ENCODE assay signal across 3 cellular contexts in the genomic region with DNA sequence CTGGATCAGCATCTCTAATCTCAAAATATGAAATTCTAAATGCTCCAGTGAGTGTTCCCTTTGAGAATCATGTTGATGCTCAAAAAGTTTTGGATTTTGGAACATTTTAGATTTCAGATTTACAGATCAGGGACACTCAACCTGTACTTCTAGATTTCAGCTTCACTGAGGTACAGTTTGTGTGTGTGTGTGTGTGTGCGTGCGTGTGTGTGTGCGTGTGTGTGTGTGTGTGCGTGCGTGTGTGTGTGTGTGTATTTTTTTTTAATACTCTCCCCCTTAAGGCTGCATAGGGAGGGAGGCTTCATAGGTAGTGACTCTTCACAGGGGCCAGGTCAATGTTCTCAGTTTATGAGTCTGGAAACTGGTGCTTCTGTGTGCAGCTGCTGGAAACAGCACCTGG.
"Had no signal": no experiment of that assay in that cellular context is flagged by ENCODE, and none has a peak within 500 bp of the region (broad histone marks: within the 10 kb centered on the region; RNA-seq: fewer than 3 reads in every experiment).

No MANE protein-coding gene starts in this region.

- DNase-seq: GDM1, GF-D8 had no signal

- ATAC-seq: GM12878 had no signal

- H3K4me3 ChIP-seq: GM12878 had no signal
